In genomic region chr7:131225619-131226101, GRCh38 we compare ENCODE assay signal across 9 cellular contexts.
DNase-seq lines count a peak whose midpoint lies in the region; ATAC-seq and TF ChIP-seq lines count a peak whose summit lies in the region.
"Had no signal": no experiment of that assay in that cellular context is flagged by ENCODE, and none has a peak within 500 bp of the region (broad histone marks: within the 10 kb centered on the region; RNA-seq: fewer than 3 reads in every experiment).

No MANE protein-coding gene starts in this region.

- H3K79me2 ChIP-seq in GM23338 (replicated peaks; ENCODE audit: insufficient read depth), result no peaks in the 10 kb centered on the region

- no peak overlapping the region for H3K27ac Mint-ChIP-seq in GM23338

- ATAC-seq in GM23338 (peak; percentile 41; the same call in 2 of the 3 replicates), left colon (peak; percentile 93), HG03095 (IDR thresholded peaks at IDR 0.05; ENCODE audit: unreplicated experiment) (no peak), HG02938 (IDR thresholded peaks at IDR 0.05; ENCODE audit: unreplicated experiment) (no peak), GM21737 (IDR thresholded peaks at IDR 0.05; ENCODE audit: unreplicated experiment) (no peak)

- intact Hi-C loops in left colon (cut with DNase I, micrococcal nuclease) (no loop called here), thyroid gland (cut with DNase I) (no loop called here)

- DNase-seq in GM23338 (ENCODE audit: low spot score), result no peak
- DNase-seq in astrocyte of the hippocampus (ENCODE audit: low read depth, low spot score), result peak; percentile 38
- DNase-seq in left colon, result peak; percentile 63 to 83
- peak; percentile 66 to 73 for DNase-seq in thyroid gland
- DNase-seq in ecto neural progenitor cell (ENCODE audit: low spot score), result no peak
- DNase-seq: NCI-H446 treated with DMSO at 0.1 percent for 48 hours had no signal

- WGBS in thyroid gland, 2 donors, result 34 to 38% methylated on average over 6 of the region's 6 CpGs

- H3K27ac ChIP-seq in GM23338 (ENCODE audit: low read depth) (no peak overlapping the region), thyroid gland (peak overlapping the region; percentile 71 to 84 (median 75))

- H3K36me3 ChIP-seq in GM23338 (ENCODE audit: insufficient read depth) (no peaks in the 10 kb centered on the region), thyroid gland (no peaks in the 10 kb centered on the region)

- H3K9me3 Mint-ChIP-seq in GM23338, result no peaks in the 10 kb centered on the region

- no peaks in the 10 kb centered on the region for H3K9me3 ChIP-seq in thyroid gland

- peaks cover 5% of the 10 kb centered on the region for H3K27me3 Mint-ChIP-seq in GM23338 (ENCODE audit: insufficient read depth, low read depth, poor library complexity)

- no peak overlapping the region for H3K4me3 ChIP-seq in GM23338
- H3K4me3 ChIP-seq in thyroid gland (replicated peaks in 1 of 3), result no peak overlapping the region

- TF ChIP-seq POLR2A in thyroid gland (IDR thresholded peaks at IDR 0.05), result no peak

- H3K4me1 ChIP-seq in GM23338 (ENCODE audit: insufficient read depth) (no peaks in the 10 kb centered on the region), thyroid gland (peaks cover 14 to 18% of the 10 kb centered on the region in 2 donors)

- H3K4me2 ChIP-seq in GM23338, result no peak overlapping the region

- H3K36me3 Mint-ChIP-seq in GM23338 (ENCODE audit: low read depth), result no peaks in the 10 kb centered on the region

- TF ChIP-seq CTCF in GM23338 (conservative IDR thresholded peaks at IDR 0.05; ENCODE audit: low read depth in 2 of 2), result no peak
- no peak for TF ChIP-seq CTCF in thyroid gland (IDR thresholded peaks at IDR 0.05)

- no peaks in the 10 kb centered on the region for H4K20me1 ChIP-seq in GM23338 (replicated peaks; ENCODE audit: insufficient read depth)

- no peaks in the 10 kb centered on the region for H3K27me3 ChIP-seq in GM23338 (ENCODE audit: insufficient read depth)
- no peaks in the 10 kb centered on the region for H3K27me3 ChIP-seq in thyroid gland

- no peaks in the 10 kb centered on the region for H3K9me2 ChIP-seq in GM23338 (ENCODE audit: insufficient read depth)

- H3K4me3 Mint-ChIP-seq in GM23338, result no peak overlapping the region

- H3K4me1 Mint-ChIP-seq in GM23338, result peaks cover 6% of the 10 kb centered on the region

- no peaks in the 10 kb centered on the region for H3F3A ChIP-seq in GM23338 (replicated peaks; ENCODE audit: low read depth)

- H2AFZ ChIP-seq in GM23338, result peak overlapping the region; percentile 59; the same call in 1 of the 2 replicates

TF ChIP-seq in GM23338, 12 proteins besides CTCF, POLR2A, EP300 and RAD21 (continues in another document):
- TF ChIP-seq STAT1 (IDR thresholded peaks at IDR 0.05; ENCODE audit: unreplicated experiment), result no peak
- TF ChIP-seq NANOG (IDR thresholded peaks at IDR 0.05; ENCODE audit: borderline replicate concordance), result no peak
- TF ChIP-seq JUNB (IDR thresholded peaks at IDR 0.05; ENCODE audit: unreplicated experiment), result no peak
- TF ChIP-seq CREB1 (CRISPR knock-in tag; IDR thresholded peaks at IDR 0.05; ENCODE audit: low read depth), result no peak
- no peak for TF ChIP-seq REST (IDR thresholded peaks at IDR 0.05; ENCODE audit: unreplicated experiment)
- no peak for TF ChIP-seq ZNF462 (CRISPR knock-in tag; IDR thresholded peaks at IDR 0.05)
- TF ChIP-seq EZH2phosphoT487 (IDR thresholded peaks at IDR 0.05; ENCODE audit: unreplicated experiment), result no peak
- TF ChIP-seq EZH2 (IDR thresholded peaks at IDR 0.05; ENCODE audit: low read depth, unreplicated experiment), result no peak
- TF ChIP-seq ETS1 (IDR thresholded peaks at IDR 0.05), result no peak
- no peak for TF ChIP-seq ZNF331 (CRISPR knock-in tag; IDR thresholded peaks at IDR 0.05; ENCODE audit: low read depth)

Comparison
In these comparisons a context has a peak if more than half of its experiments do, and no peak if none do; other contexts are left out.
1. ATAC-seq: peak in GM23338 (single experiment) and left colon (single experiment); none in HG03095 (single experiment), HG02938 (single experiment) and GM21737 (single experiment).
2. DNase-seq: peak in astrocyte of the hippocampus (single experiment), left colon (2 of 2) and thyroid gland (2 of 2); none in GM23338 (single experiment) and ecto neural progenitor cell (single experiment).